Comparison of ENCODE assay signal across 8 cellular contexts in the genomic region with DNA sequence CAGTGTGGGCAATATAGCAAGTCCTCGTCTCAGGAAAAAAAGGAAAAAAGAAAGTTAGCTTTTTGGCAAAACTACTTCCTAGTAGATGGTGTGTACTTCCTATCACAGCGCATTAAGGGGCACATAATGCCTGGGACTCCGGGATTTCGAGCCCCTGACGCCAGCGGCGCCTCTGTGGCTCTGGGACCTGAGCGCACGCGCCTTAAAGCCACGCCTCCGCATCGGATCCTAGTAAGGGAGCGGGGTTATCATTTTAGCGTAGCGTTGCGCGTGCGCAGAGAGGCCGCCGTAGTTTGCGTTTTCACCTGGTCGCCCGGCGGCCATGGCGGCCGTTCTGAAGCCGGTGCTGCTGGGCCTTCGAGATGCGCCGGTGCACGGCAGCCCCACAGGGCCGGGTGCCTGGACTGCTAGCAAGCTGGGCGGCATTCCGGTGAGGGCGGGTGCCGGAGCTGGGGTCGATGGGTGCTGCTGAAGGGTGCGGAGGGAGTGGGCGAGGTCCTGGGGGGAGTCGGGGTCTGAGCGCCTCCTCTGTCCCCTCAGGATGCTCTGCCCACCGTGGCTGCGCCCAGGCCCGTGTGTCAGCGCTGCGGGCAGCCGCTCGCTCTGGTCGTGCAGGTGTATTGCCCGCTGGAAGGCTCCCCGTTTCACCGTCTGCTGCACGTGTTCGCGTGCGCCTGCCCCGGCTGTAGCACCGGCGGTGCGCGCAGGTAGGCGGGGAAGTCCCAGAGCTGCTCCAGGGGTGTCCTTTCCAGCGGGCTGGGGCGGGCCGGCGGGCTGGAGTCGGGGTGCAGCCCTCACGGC. TPM values are rescaled to one million over a fixed set of nuclear protein-coding genes. Genes with fewer than 3 reads are reported as not detected.
A peak's percentile ranks its signal among the peaks of the same experiment; 100 is the strongest.
DNase-seq lines count a peak whose midpoint lies in the region; ATAC-seq and TF ChIP-seq lines count a peak whose summit lies in the region.

A gene with protein sequence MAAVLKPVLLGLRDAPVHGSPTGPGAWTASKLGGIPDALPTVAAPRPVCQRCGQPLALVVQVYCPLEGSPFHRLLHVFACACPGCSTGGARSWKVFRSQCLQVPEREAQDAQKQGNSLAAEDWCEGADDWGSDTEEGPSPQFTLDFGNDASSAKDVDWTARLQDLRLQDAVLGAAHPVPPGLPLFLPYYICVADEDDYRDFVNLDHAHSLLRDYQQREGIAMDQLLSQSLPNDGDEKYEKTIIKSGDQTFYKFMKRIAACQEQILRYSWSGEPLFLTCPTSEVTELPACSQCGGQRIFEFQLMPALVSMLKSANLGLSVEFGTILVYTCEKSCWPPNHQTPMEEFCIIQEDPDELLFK (plus strand): TSS at position 291 of the 801 bp plus-strand sequence. CDS start 32 bp downstream, at position 323.

- TF ChIP-seq CTCF in AG09319 (IDR thresholded peaks at IDR 0.05; ENCODE audit: low read depth, low read length): no peak
- TF ChIP-seq CTCF in kidney epithelial cell (IDR thresholded peaks at IDR 0.05; ENCODE audit: insufficient read depth, low read length, poor library complexity, severe bottlenecking): no peak

- ATAC-seq in GM19025 (IDR thresholded peaks at IDR 0.05; ENCODE audit: low read depth, unreplicated experiment) (peak; percentile 81), HG03354 (IDR thresholded peaks at IDR 0.05; ENCODE audit: poor library complexity, severe bottlenecking, unreplicated experiment) (peak; percentile 93)
- ATAC-seq in activated CD4-positive, CD25-positive, alpha-beta regulatory T cell treated with anti-CD3 and anti-CD28 coated beads, Interleukin-2, amount 50 U/mL, for 24 hours: peak; percentile 92 to 96

- peak within 1 kb of the TSS; percentile 90 for H3K4me3 ChIP-seq in kidney epithelial cell (ENCODE audit: low read depth, low read length)

- peaks cover 2% of the 10 kb centered on the region for H3K36me3 ChIP-seq in kidney epithelial cell (ENCODE audit: control insufficient read depth, insufficient read depth, low read length)

- no peaks in the 10 kb centered on the region for H3K27me3 ChIP-seq in kidney epithelial cell (ENCODE audit: control insufficient read depth, insufficient read depth, low read length)

- DNase-seq in AG09319 (ENCODE audit: extremely low read depth, low read depth) (peak; percentile 62), NCI-H446 treated with DMSO at 0.1 percent for 48 hours (lab: John Stamatoyannopoulos, UW) (peak; percentile 73), cerebellar cortex (ENCODE audit: low spot score) (peak; percentile 92), kidney epithelial cell (ENCODE audit: low read depth) (peak; percentile 61)
- peak; percentile 85 to 88 for DNase-seq in stimulated activated CD4-positive, alpha-beta T cell treated with anti-CD3 and anti-CD28 coated beads, Interleukin-15, amount 100 ng/mL, for 48 hours (ENCODE audit: low read depth in 2 of 2)

RNA-seq across cellular contexts. Expression of the gene that starts here (rescaled TPM):
- total RNA-seq in kidney epithelial cell: 29.0 and 31.8 TPM in 2 replicates

Comparison
In these comparisons a context has a peak if more than half of its experiments do, and no peak if none do; other contexts are left out.
1. Peak in every context shown above with its lines: DNase-seq, ATAC-seq and H3K4me3 ChIP-seq.